ENCODE assay signal across 17 cellular contexts in genomic region chr1:234996245-234996757, GRCh38.
A peak's percentile ranks its signal among the peaks of the same experiment; 100 is the strongest.
DNase-seq lines count a peak whose midpoint lies in the region; ATAC-seq and TF ChIP-seq lines count a peak whose summit lies in the region.
"Had no signal": no experiment of that assay in that cellular context is flagged by ENCODE, and none has a peak within 500 bp of the region (broad histone marks: within the 10 kb centered on the region; RNA-seq: fewer than 3 reads in every experiment).

No MANE protein-coding gene starts in this region.

- DNase-seq in HFFc6 (no peak), breast epithelium (ENCODE audit: low spot score in 2 of 2) (no peak), kidney epithelial cell (ENCODE audit: low read depth) (no peak), DMS79 treated with DMSO at 0.1 percent for 48 hours (lab: John Stamatoyannopoulos, UW) (no peak)
- DNase-seq in activated naive CD4-positive, alpha-beta T cell treated with anti-CD3 and anti-CD28 coated beads for 36 hours, result no peak
- no peak for DNase-seq in activated CD4-positive, alpha-beta memory T cell treated with anti-CD3 and anti-CD28 coated beads for 36 hours
- DNase-seq: cortex of kidney; foreskin melanocyte; kidney glomerular epithelial cell; NCI-H1092; NCI-H2227 treated with DMSO at 0.1 percent for 48 hours; stimulated activated CD8-positive, alpha-beta memory T cell treated with anti-CD3 and anti-CD28 coated beads, Interleukin-4, amount 100 ng/mL, for 48 hours had no signal

- peaks cover 27% of the 10 kb centered on the region for H3K4me1 Mint-ChIP-seq in HFFc6 (ENCODE audit: low read depth)
- H3K4me1 Mint-ChIP-seq in activated naive CD4-positive, alpha-beta T cell treated with anti-CD3 and anti-CD28 coated beads for 36 hours (ENCODE audit: low read depth), result peaks cover 15% of the 10 kb centered on the region
- peaks cover 15% of the 10 kb centered on the region for H3K4me1 Mint-ChIP-seq in activated CD4-positive, alpha-beta memory T cell treated with anti-CD3 and anti-CD28 coated beads for 36 hours (ENCODE audit: low read depth)

- H3K27ac Mint-ChIP-seq in HFFc6, result peak overlapping the region; percentile 93
- H3K27ac Mint-ChIP-seq in activated naive CD4-positive, alpha-beta T cell treated with anti-CD3 and anti-CD28 coated beads for 36 hours, result no peak overlapping the region
- H3K27ac Mint-ChIP-seq in activated CD4-positive, alpha-beta memory T cell treated with anti-CD3 and anti-CD28 coated beads for 36 hours, result no peak overlapping the region
- H3K27ac Mint-ChIP-seq: activated naive CD4-positive, alpha-beta T cell treated with anti-CD3 and anti-CD28 coated beads, Interleukin-2, amount 50 U/mL, for 24 hours; neural progenitor cell had no signal

- no peaks in the 10 kb centered on the region for H3K36me3 Mint-ChIP-seq in HFFc6 (ENCODE audit: low read depth)
- no peaks in the 10 kb centered on the region for H3K36me3 Mint-ChIP-seq in activated naive CD4-positive, alpha-beta T cell treated with anti-CD3 and anti-CD28 coated beads for 36 hours (ENCODE audit: low read depth)
- H3K36me3 Mint-ChIP-seq in activated CD4-positive, alpha-beta memory T cell treated with anti-CD3 and anti-CD28 coated beads for 36 hours, result no peaks in the 10 kb centered on the region
- H3K36me3 Mint-ChIP-seq: neural progenitor cell had no signal

- H3K4me3 ChIP-seq in breast epithelium (no peak overlapping the region), kidney epithelial cell (ENCODE audit: low read depth, low read length) (no peak overlapping the region), stomach smooth muscle (ENCODE audit: low read length in 2 of 2) (no peak overlapping the region)
- H3K4me3 ChIP-seq: BLaER1 treated with 17β-estradiol and CSF1 and Interleukin-3, amounts not matched to agents 10 nM and 100 nM; neural progenitor cell had no signal

- ATAC-seq in HG02678 (IDR thresholded peaks at IDR 0.05; ENCODE audit: unreplicated experiment), result no peak

- H3K36me3 ChIP-seq in breast epithelium (no peaks in the 10 kb centered on the region), kidney epithelial cell (ENCODE audit: control insufficient read depth, insufficient read depth, low read length) (no peaks in the 10 kb centered on the region), stomach smooth muscle (ENCODE audit: control insufficient read depth in 2 of 2, insufficient read depth in 2 of 2, low read length in 2 of 2) (no peaks in the 10 kb centered on the region)
- H3K36me3 ChIP-seq: BLaER1 treated with 17β-estradiol and CSF1 and Interleukin-3, amounts not matched to agents 10 nM and 100 nM; neural progenitor cell had no signal

- CTCF ChIA-PET in activated naive CD4-positive, alpha-beta T cell treated with anti-CD3 and anti-CD28 coated beads for 36 hours (lab: Charles Lee), result no interaction called here
- CTCF ChIA-PET in activated CD4-positive, alpha-beta memory T cell treated with anti-CD3 and anti-CD28 coated beads for 36 hours (lab: Charles Lee), result no interaction called here

- no peak; the same call in 1 of the 2 replicates for TF ChIP-seq CTCF in HFFc6 (IDR thresholded peaks at IDR 0.05)
- no peak for TF ChIP-seq CTCF in breast epithelium (IDR thresholded peaks at IDR 0.05)
- peak; percentile 10 for TF ChIP-seq CTCF in kidney epithelial cell (IDR thresholded peaks at IDR 0.05; ENCODE audit: insufficient read depth, low read length, poor library complexity, severe bottlenecking)

- H3K27me3 ChIP-seq in breast epithelium (no peaks in the 10 kb centered on the region), kidney epithelial cell (ENCODE audit: control insufficient read depth, insufficient read depth, low read length) (no peaks in the 10 kb centered on the region), stomach smooth muscle (ENCODE audit: control insufficient read depth in 1 of 2, insufficient read depth in 2 of 2, low read length in 2 of 2) (no peaks in the 10 kb centered on the region)
- H3K27me3 ChIP-seq: BLaER1 treated with 17β-estradiol and CSF1 and Interleukin-3, amounts not matched to agents 10 nM and 100 nM; neural progenitor cell had no signal

- no peak for TF ChIP-seq POLR2A in breast epithelium (IDR thresholded peaks at IDR 0.05)

- H3K4me1 ChIP-seq in breast epithelium, result peaks cover 5 to 7% of the 10 kb centered on the region in 2 donors
- H3K4me1 ChIP-seq in stomach smooth muscle (ENCODE audit: control insufficient read depth, insufficient read depth, low read length), result peaks cover 43% of the 10 kb centered on the region
- H3K4me1 ChIP-seq: neural progenitor cell had no signal

- peak overlapping the region; percentile 93 to 94 for H3K27ac ChIP-seq in breast epithelium
- H3K27ac ChIP-seq in stomach smooth muscle (ENCODE audit: low read length), result peak overlapping the region; percentile 100
- H3K27ac ChIP-seq: BLaER1 treated with 17β-estradiol and CSF1 and Interleukin-3, amounts not matched to agents 10 nM and 100 nM; neural progenitor cell had no signal

- H3K9ac ChIP-seq in stomach smooth muscle (ENCODE audit: low read length in 2 of 2), result peak overlapping the region in 1 of 2 donors; percentile 39
- H3K9ac ChIP-seq: BLaER1 treated with 17β-estradiol and CSF1 and Interleukin-3, amounts not matched to agents 10 nM and 100 nM; neural progenitor cell had no signal

- POLR2A ChIA-PET in activated CD4-positive, alpha-beta memory T cell treated with anti-CD3 and anti-CD28 coated beads for 36 hours (lab: Charles Lee), result no interaction called here

- H3K27me3 Mint-ChIP-seq in HFFc6 (ENCODE audit: insufficient read depth), result no peaks in the 10 kb centered on the region
- no peaks in the 10 kb centered on the region for H3K27me3 Mint-ChIP-seq in activated naive CD4-positive, alpha-beta T cell treated with anti-CD3 and anti-CD28 coated beads for 36 hours (ENCODE audit: low read depth)
- H3K27me3 Mint-ChIP-seq in activated CD4-positive, alpha-beta memory T cell treated with anti-CD3 and anti-CD28 coated beads for 36 hours, result no peaks in the 10 kb centered on the region
- H3K27me3 Mint-ChIP-seq: activated naive CD4-positive, alpha-beta T cell treated with anti-CD3 and anti-CD28 coated beads, Interleukin-2, amount 50 U/mL, for 24 hours had no signal

- no peaks in the 10 kb centered on the region for H3K9me3 Mint-ChIP-seq in HFFc6
- peaks cover under 1% of the 10 kb centered on the region for H3K9me3 Mint-ChIP-seq in activated naive CD4-positive, alpha-beta T cell treated with anti-CD3 and anti-CD28 coated beads for 36 hours
- peaks cover under 1% of the 10 kb centered on the region for H3K9me3 Mint-ChIP-seq in activated CD4-positive, alpha-beta memory T cell treated with anti-CD3 and anti-CD28 coated beads for 36 hours
- H3K9me3 Mint-ChIP-seq: activated naive CD4-positive, alpha-beta T cell treated with anti-CD3 and anti-CD28 coated beads, Interleukin-2, amount 50 U/mL, for 24 hours; neural progenitor cell had no signal

- no peaks in the 10 kb centered on the region for H3K9me3 ChIP-seq in breast epithelium
- no peaks in the 10 kb centered on the region for H3K9me3 ChIP-seq in stomach smooth muscle (ENCODE audit: control insufficient read depth in 2 of 2, low read length in 2 of 2)
- H3K9me3 ChIP-seq: BLaER1 treated with 17β-estradiol and CSF1 and Interleukin-3, amounts not matched to agents 10 nM and 100 nM had no signal

- peak overlapping the region; percentile 75 for H3K4me3 Mint-ChIP-seq in HFFc6
- H3K4me3 Mint-ChIP-seq in activated naive CD4-positive, alpha-beta T cell treated with anti-CD3 and anti-CD28 coated beads for 36 hours, result no peak overlapping the region
- H3K4me3 Mint-ChIP-seq in activated CD4-positive, alpha-beta memory T cell treated with anti-CD3 and anti-CD28 coated beads for 36 hours, result no peak overlapping the region
- H3K4me3 Mint-ChIP-seq: activated naive CD4-positive, alpha-beta T cell treated with anti-CD3 and anti-CD28 coated beads, Interleukin-2, amount 50 U/mL, for 24 hours; neural progenitor cell had no signal

- intact Hi-C loops in breast epithelium (cut with DNase I; ENCODE audit: low total_unique reads), result loop anchor here (5.0 kb wide), 1 partner anchor 84 kb away; no protein-coding TSS in a partner anchor
- intact Hi-C loops in activated naive CD4-positive, alpha-beta T cell treated with anti-CD3 and anti-CD28 coated beads for 36 hours (cut with micrococcal nuclease), result no loop called here
- intact Hi-C loops in activated CD4-positive, alpha-beta memory T cell treated with anti-CD3 and anti-CD28 coated beads for 36 hours (cut with micrococcal nuclease), result no loop called here
